In genomic region chr17:2855063-2855600, GRCh38 we compare ENCODE assay signal across 10 cellular contexts. TPM values are rescaled to one million over a fixed set of nuclear protein-coding genes. Genes with fewer than 3 reads are reported as not detected.
DNase-seq lines count a peak whose midpoint lies in the region; ATAC-seq and TF ChIP-seq lines count a peak whose summit lies in the region.
"Had no signal": no experiment of that assay in that cellular context is flagged by ENCODE, and none has a peak within 500 bp of the region (broad histone marks: within the 10 kb centered on the region; RNA-seq: fewer than 3 reads in every experiment).

No MANE protein-coding gene starts in this region.

- peaks cover 11% of the 10 kb centered on the region for H3K4me1 Mint-ChIP-seq in osteocyte (ENCODE audit: unreplicated experiment)

- BruUV-seq in PC-3 (replicated peaks; lab: Mats Ljungman, UMichigan), result no TSS peak

- no peaks in the 10 kb centered on the region for H3K9me3 Mint-ChIP-seq in osteocyte (ENCODE audit: unreplicated experiment)

- no peaks in the 10 kb centered on the region for H3K36me3 Mint-ChIP-seq in osteocyte (ENCODE audit: unreplicated experiment)

- no peaks in the 10 kb centered on the region for H3F3A ChIP-seq in PC-3 (ENCODE audit: low read length, unreplicated experiment)

- DNase-seq in PC-3 (peak; percentile 42), esophagus muscularis mucosa (ENCODE audit: extremely low spot score) (no peak), osteocyte (ENCODE audit: extremely low spot score, unreplicated experiment) (no peak), left lobe of liver (ENCODE audit: low spot score) (no peak), NCI-H446 (lab: John Stamatoyannopoulos, UW) (no peak)
- DNase-seq: activated CD4-positive, alpha-beta T cell treated with anti-CD3 and anti-CD28 coated beads, Interleukin-2, amount 50 U/mL, for 1 hour; central memory CD4-positive, alpha-beta T cell had no signal

- TF ChIP-seq CTCF in PC-3 (conservative IDR thresholded peaks at IDR 0.05; ENCODE audit: low read depth, low read length) (no peak), esophagus muscularis mucosa (IDR thresholded peaks at IDR 0.05) (no peak), osteocyte (IDR thresholded peaks at IDR 0.05) (no peak), gastroesophageal sphincter (IDR thresholded peaks at IDR 0.05) (no peak)

- H3K9ac ChIP-seq in ES-I3 (ENCODE audit: low read depth, low read length) (peak overlapping the region; percentile 81), PC-3 (ENCODE audit: low read length) (peak overlapping the region; percentile 77)

- no peak for TF ChIP-seq EP300 in esophagus muscularis mucosa (IDR thresholded peaks at IDR 0.05)
- TF ChIP-seq EP300 in gastroesophageal sphincter (IDR thresholded peaks at IDR 0.05), result no peak

- peak overlapping the region; percentile 80 for H2AFZ ChIP-seq in PC-3 (ENCODE audit: low read length)

- intact Hi-C loops in PC-3 (cut with micrococcal nuclease), result no loop called here
- intact Hi-C loops in esophagus muscularis mucosa (cut with DNase I), result no loop called here

- no peak overlapping the region for H3K27ac Mint-ChIP-seq in osteocyte (ENCODE audit: unreplicated experiment)

- peak overlapping the region; percentile 93 for H3K4me3 ChIP-seq in PC-3 (ENCODE audit: low read length)
- peak overlapping the region in 3 of 4 donors; percentile 67 to 81 (median 68) for H3K4me3 ChIP-seq in esophagus muscularis mucosa
- H3K4me3 ChIP-seq in gastroesophageal sphincter, result peak overlapping the region in 1 of 2 donors; percentile 70

- no peaks in the 10 kb centered on the region for H3K9me2 ChIP-seq in PC-3 (replicated peaks; ENCODE audit: low read length)

- peaks cover 58% of the 10 kb centered on the region for H3K79me2 ChIP-seq in PC-3 (ENCODE audit: low read length)

- peak overlapping the region; percentile 90 for H3K4me2 ChIP-seq in PC-3 (ENCODE audit: low read length)

- 43% methylated on average over 8 of the region's 8 CpGs for WGBS in esophagus muscularis mucosa
- WGBS in gastroesophageal sphincter (ENCODE audit: low coverage in 1 of 2), 2 donors, result 43 to 50% methylated on average over 7 to 8 of the region's 8 CpGs

- H3K27ac ChIP-seq in PC-3 (ENCODE audit: low read length) (peak overlapping the region; percentile 30), esophagus muscularis mucosa (replicated peaks in 1 of 4) (no peak overlapping the region), gastroesophageal sphincter (no peak overlapping the region)
- H3K27ac ChIP-seq: left lung had no signal

- CTCF ChIA-PET in PC-3 (lab: Charles Lee), result interaction anchor here (0.8 kb wide), 1 partner anchor 71 kb away, joined by 7 read pairs; no protein-coding TSS in a partner anchor

- H3K4me3 Mint-ChIP-seq in osteocyte (ENCODE audit: unreplicated experiment), result peak overlapping the region; percentile 81

- peaks cover 21% of the 10 kb centered on the region for H3K4me1 ChIP-seq in ES-I3 (ENCODE audit: insufficient read depth, low read length)
- peaks cover 5% of the 10 kb centered on the region; the same call in 1 of the 2 replicates for H3K4me1 ChIP-seq in PC-3 (ENCODE audit: insufficient read depth, low read length)
- peaks cover 15 to 29% (median 25%) of the 10 kb centered on the region in 4 donors for H3K4me1 ChIP-seq in esophagus muscularis mucosa
- H3K4me1 ChIP-seq in gastroesophageal sphincter, result peaks cover 0 to 27% (median 12%) of the 10 kb centered on the region in 3 donors

- H4K20me1 ChIP-seq in PC-3 (ENCODE audit: low read length), result no peaks in the 10 kb centered on the region

- no peaks in the 10 kb centered on the region for H3K27me3 Mint-ChIP-seq in osteocyte (ENCODE audit: unreplicated experiment)

- TF ChIP-seq POLR2A in esophagus muscularis mucosa (IDR thresholded peaks at IDR 0.05; ENCODE audit: low read depth), result no peak
- TF ChIP-seq POLR2A in gastroesophageal sphincter (IDR thresholded peaks at IDR 0.05), result no peak

- POLR2A ChIA-PET in PC-3 (lab: Charles Lee; ENCODE audit: unreplicated experiment), result no interaction called here

- no peak for ATAC-seq in PC-3
- no peak for ATAC-seq in left lobe of liver
- no peak for ATAC-seq in gastroesophageal sphincter

- H3K36me3 ChIP-seq in ES-I3 (ENCODE audit: insufficient read depth, low read length) (no peaks in the 10 kb centered on the region), PC-3 (ENCODE audit: low read depth, low read length) (no peaks in the 10 kb centered on the region), esophagus muscularis mucosa (no peaks in the 10 kb centered on the region), gastroesophageal sphincter (no peaks in the 10 kb centered on the region)
- H3K36me3 ChIP-seq: left lung had no signal

- no peaks in the 10 kb centered on the region for H3K9me3 ChIP-seq in ES-I3 (ENCODE audit: control insufficient read depth, insufficient read depth, low read length)
- no peaks in the 10 kb centered on the region for H3K9me3 ChIP-seq in PC-3 (ENCODE audit: low read length)
- no peaks in the 10 kb centered on the region for H3K9me3 ChIP-seq in esophagus muscularis mucosa
- H3K9me3 ChIP-seq in gastroesophageal sphincter, result no peaks in the 10 kb centered on the region
- H3K9me3 ChIP-seq: left lung had no signal

- H3K27me3 ChIP-seq in PC-3 (ENCODE audit: low read length) (no peaks in the 10 kb centered on the region), esophagus muscularis mucosa (peaks cover 0 to 35% (median 5%) of the 10 kb centered on the region in 4 donors), gastroesophageal sphincter (peaks cover 29% of the 10 kb centered on the region)

RNA-seq across cellular contexts. Expression of gene RAP1GAP2, which starts 58.9 kb away (rescaled TPM):
- total RNA-seq in PC-3 (2014; rRNA removed) (14.5 and 26.0 TPM in 2 replicates), esophagus muscularis mucosa (10 to 100 TPM in 3 of 4 donors, 1 to 10 TPM in 1; 7.4 to 13.1 (median 10.7) TPM), osteocyte (6.3 and 7.8 TPM in 2 replicates), left lobe of liver (1.9 TPM), gastroesophageal sphincter (10 to 100 TPM in 2 of 4 donors, 1 to 10 TPM in 2; 8.8 to 19.5 (median 11.3) TPM)
